In the genomic region with DNA sequence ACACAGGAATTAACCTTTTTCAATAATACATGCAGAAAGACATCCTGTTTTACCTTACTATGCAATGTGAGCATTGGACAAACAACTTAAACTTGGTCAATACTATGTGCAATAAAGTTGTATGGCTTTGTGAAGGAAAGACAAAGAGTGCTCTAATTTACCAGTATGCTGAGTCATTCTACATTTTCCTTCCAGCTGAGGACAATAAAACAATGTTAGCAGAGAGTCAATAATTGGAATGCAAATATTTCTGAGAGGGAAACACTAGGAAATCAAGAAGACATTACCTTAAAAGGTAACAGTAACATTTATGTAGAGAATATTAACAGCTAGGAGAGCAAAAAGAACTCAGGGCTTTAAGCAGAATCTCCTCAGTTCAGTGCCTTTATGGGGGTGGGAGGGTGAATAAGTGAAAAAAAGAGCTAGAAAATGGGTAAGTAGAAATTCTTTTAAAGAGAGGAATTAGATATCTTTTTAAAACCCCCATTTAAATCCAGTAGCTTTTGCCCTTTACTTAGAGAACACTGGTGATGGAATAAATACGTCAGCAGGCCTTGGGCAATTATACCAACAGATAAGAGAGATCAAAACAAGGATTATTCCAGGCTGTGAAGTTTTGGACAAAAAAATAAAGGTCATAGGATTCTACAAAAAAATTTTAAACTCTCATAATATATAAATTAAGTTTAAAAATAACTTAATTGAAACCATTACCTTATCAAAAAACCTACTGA, we compare ENCODE assay signal across 12 cellular contexts. TPM values are rescaled to one million over a fixed set of nuclear protein-coding genes. Genes with fewer than 3 reads are reported as not detected.
DNase-seq lines count a peak whose midpoint lies in the region; ATAC-seq, FAIRE-seq and TF ChIP-seq lines count a peak whose summit lies in the region.
"Had no signal": no experiment of that assay in that cellular context is flagged by ENCODE, and none has a peak within 500 bp of the region (broad histone marks: within the 10 kb centered on the region; RNA-seq: fewer than 3 reads in every experiment).

No MANE protein-coding gene starts in this region.

- H3K36me3 ChIP-seq in K562 (ENCODE audit: control insufficient read depth, insufficient read depth, low read length) (0 out of 3 replicates have a peak, but pooled peaks cover 3% of the 10 kb centered on the region), right lobe of liver (no peaks in the 10 kb centered on the region)

- H3K4me3 Mint-ChIP-seq in stimulated activated naive B cell treated with anti-CD40 and anti-IgM and Interleukin-4, amounts not matched to agents 10 μg/mL and 1 μg/mL and 100 μg/mL, for 72 hours = no peak overlapping the region
- H3K4me3 Mint-ChIP-seq: natural killer cell had no signal

- H3K79me2 ChIP-seq in K562 (ENCODE audit: control insufficient read depth, insufficient read depth, low read length) = no peaks in the 10 kb centered on the region

- intact Hi-C loops in K562 (cut with micrococcal nuclease) (no loop called here), right lobe of liver (cut with DNase I) (no loop called here)

- 67% methylated on average over 1 of the region's 1 CpG for WGBS in K562 (ENCODE audit: insufficient coverage, low coverage, missing lambda C conversion rate)
- WGBS in right lobe of liver (ENCODE audit: insufficient coverage, low coverage, low lambda C conversion rate, missing lambda C conversion rate) = 47% methylated on average over 1 of the region's 1 CpG

- no peak overlapping the region for H3K27ac Mint-ChIP-seq in stimulated activated naive B cell treated with anti-CD40 and anti-IgM and Interleukin-4, amounts not matched to agents 10 μg/mL and 1 μg/mL and 100 μg/mL, for 72 hours
- H3K27ac Mint-ChIP-seq: natural killer cell had no signal

- in situ Hi-C loops in K562 (cut with MboI) = no loop called here

- H3K27me3 ChIP-seq in K562 (ENCODE audit: control insufficient read depth in 2 of 2, insufficient read depth in 2 of 2, low read length in 2 of 2) (no peaks in the 10 kb centered on the region), right lobe of liver (no peaks in the 10 kb centered on the region)

- H3K9me3 Mint-ChIP-seq in stimulated activated naive B cell treated with anti-CD40 and anti-IgM and Interleukin-4, amounts not matched to agents 10 μg/mL and 1 μg/mL and 100 μg/mL, for 72 hours = no peaks in the 10 kb centered on the region
- H3K9me3 Mint-ChIP-seq: natural killer cell had no signal

- no peaks in the 10 kb centered on the region for H4K20me1 ChIP-seq in K562 (replicated peaks; ENCODE audit: control insufficient read depth, insufficient read depth, low read length)

- H3K9me3 ChIP-seq in K562 (replicated peaks; ENCODE audit: control insufficient read depth, insufficient read depth, low read depth, low read length) = no peaks in the 10 kb centered on the region
- no peaks in the 10 kb centered on the region for H3K9me3 ChIP-seq in right lobe of liver

- H3K4me1 Mint-ChIP-seq in stimulated activated naive B cell treated with anti-CD40 and anti-IgM and Interleukin-4, amounts not matched to agents 10 μg/mL and 1 μg/mL and 100 μg/mL, for 72 hours = peaks cover 3 to 10% of the 10 kb centered on the region in 2 donors
- H3K4me1 Mint-ChIP-seq: natural killer cell had no signal

- no peak for TF ChIP-seq CTCF in K562 (IDR thresholded peaks at IDR 0.05 in 2 of 3, conservative IDR thresholded peaks at IDR 0.05 in 1 of 3; ENCODE audit: insufficient read depth in 2 of 3, low read depth in 1 of 3, low read length in 3 of 3)
- no peak for TF ChIP-seq CTCF in right lobe of liver (IDR thresholded peaks at IDR 0.05)

- BruUV-seq in K562 (replicated peaks; lab: Mats Ljungman, UMichigan) = no TSS peak

- ATAC-seq in K562 (no peak), right lobe of liver (peak; percentile 83 to 92 (median 87))
- no peak for ATAC-seq in stimulated activated naive B cell treated with anti-CD40 and anti-IgM and Interleukin-4, amounts not matched to agents 10 μg/mL and 1 μg/mL and 100 μg/mL, for 72 hours (replicated peaks)
- ATAC-seq: natural killer cell had no signal

- TF ChIP-seq POLR2A in K562 (conservative IDR thresholded peaks at IDR 0.05) (no peak), right lobe of liver (IDR thresholded peaks at IDR 0.05) (no peak)

- no peak for TF ChIP-seq RAD21 in K562 (CRISPR knock-in tag; conservative IDR thresholded peaks at IDR 0.05 in 1 of 2, IDR thresholded peaks at IDR 0.05 in 1 of 2)

- H3K4me1 ChIP-seq in K562 (replicated peaks in 1 of 2; ENCODE audit: control insufficient read depth in 2 of 2, insufficient read depth in 2 of 2, low read length in 2 of 2) (peaks cover 0 to 9% of the 10 kb centered on the region in 2 experiments; a peak in 2 of 5 replicates), right lobe of liver (peaks cover 0 to 23% (median 6%) of the 10 kb centered on the region in 4 donors)

- FAIRE-seq in K562 (lab: Jason Lieb, UNC) = peak; percentile 15

- no peak for TF ChIP-seq EP300 in K562 (IDR thresholded peaks at IDR 0.05; ENCODE audit: low read length)

- H3K27ac ChIP-seq in K562 (ENCODE audit: extremely low read depth, low read depth, low read length) = peak overlapping the region; percentile 22; the same call in 1 of the 3 replicates
- peak overlapping the region; percentile 23 to 96 (median 74) for H3K27ac ChIP-seq in right lobe of liver
- H3K27ac ChIP-seq: coronary artery had no signal

- CTCF ChIA-PET in K562 (lab: Yijun Ruan, JAX; ENCODE audit: low intra/inter-chr PET ratio) = no interaction called here

- 0 out of 2 replicates have a peak overlapping the region, but pooled peaks have one; percentile 35 for H2AFZ ChIP-seq in K562 (ENCODE audit: low read depth, low read length)

- H3K4me2 ChIP-seq in K562 (ENCODE audit: insufficient read depth, low read length) = no peak overlapping the region

- POLR2A ChIA-PET in K562 (lab: Yijun Ruan, JAX) = interaction anchor here (1.0 kb wide), 1 partner anchor 9 kb away, joined by 3 read pairs; no protein-coding TSS in a partner anchor

- no peak overlapping the region for H3K9ac ChIP-seq in K562 (ENCODE audit: insufficient read depth in 1 of 2, low read depth in 2 of 2, low read length in 2 of 2)

- H3K27me3 Mint-ChIP-seq in stimulated activated naive B cell treated with anti-CD40 and anti-IgM and Interleukin-4, amounts not matched to agents 10 μg/mL and 1 μg/mL and 100 μg/mL, for 72 hours = no peaks in the 10 kb centered on the region

- no peaks in the 10 kb centered on the region for H3K9me1 ChIP-seq in K562 (ENCODE audit: control insufficient read depth, insufficient read depth, low read length)

- H3K4me3 ChIP-seq in K562 (no peak overlapping the region), right lobe of liver (no peak overlapping the region)
- H3K4me3 ChIP-seq: coronary artery had no signal

- peak; percentile 19 for DNase-seq in Ammon's horn (ENCODE audit: low spot score)
- peak; percentile 49 for DNase-seq in LHCN-M2 (ENCODE audit: low read depth)
- peak in 1 of 4 experiments; percentile 5 for DNase-seq in K562 (ENCODE audit: extremely low read depth in 1 of 4, low spot score in 3 of 4)
- DNase-seq in right lobe of liver = peak in 1 of 3 donors; percentile 62
- no peak for DNase-seq in activated CD8-positive, alpha-beta memory T cell treated with anti-CD3 and anti-CD28 coated beads for 24 hours
- no peak for DNase-seq in stimulated activated naive B cell treated with anti-CD40 and anti-IgM and Interleukin-4, amounts not matched to agents 10 μg/mL and 1 μg/mL and 100 μg/mL, for 72 hours
- no peak for DNase-seq in C1 segment of cervical spinal cord (lab: John Stamatoyannopoulos, UW)
- no peak for DNase-seq in stimulated activated CD4-positive, alpha-beta T cell treated with anti-CD3 and anti-CD28 coated beads, Interleukin-2, amount 100 ng/mL, for 24 hours
- DNase-seq: activated CD4-positive, CD25-positive, alpha-beta regulatory T cell treated with anti-CD3 and anti-CD28 coated beads, Interleukin-2, amount 50 U/mL, for 72 hours; MM.1S; natural killer cell had no signal

- peaks cover 8 to 20% of the 10 kb centered on the region in 2 donors for H3K36me3 Mint-ChIP-seq in stimulated activated naive B cell treated with anti-CD40 and anti-IgM and Interleukin-4, amounts not matched to agents 10 μg/mL and 1 μg/mL and 100 μg/mL, for 72 hours
- H3K36me3 Mint-ChIP-seq: natural killer cell had no signal

RNA-seq across cellular contexts. Expression of gene HGD, which starts 11.6 kb away (rescaled TPM):
- total RNA-seq in LHCN-M2 (2014; rRNA removed) (0.06 TPM in 2 replicates), K562 (2014; rRNA removed) (not detected in 2 replicates), K562 (2014; rRNA removed; fragmentation: Illumina TruSeq; extraction: Trizol) (0.25 TPM in 1 of 2 replicates, not detected in the other), K562 (2015; rRNA removed; fragmentation: Illumina TruSeq; extraction: Trizol) (not detected in 2 replicates), K562 (2021) (0.51 TPM in 1 of 2 replicates, not detected in the other), right lobe of liver (100 to 1,000 TPM; 117 to 610 (median 341) TPM)
- not detected for polyA plus RNA-seq in LHCN-M2 (2012)
- not detected in 2 replicates for total RNA-seq in K562 (2011; cell fraction: chromatin; rRNA removed; ENCODE audit: low replicate concordance)
- total RNA-seq in K562 (2011; cell fraction: nucleolus; rRNA removed) = not detected in 2 replicates
- total RNA-seq in K562 (2011; cell fraction: nucleoplasm; rRNA removed) = not detected in 2 replicates
- polyA plus RNA-seq in K562 (2011; rRNA removed) (0.17 and 0.30 TPM in 2 replicates), K562 (2014; fragmentation: Illumina TruSeq; extraction: Trizol) (0.09 TPM in 1 of 2 replicates, not detected in the other), K562 (2014; fragmentation: Nextera tagmentation; extraction: Ambion mirVana) (under 1 TPM; 0.08 to 0.21 TPM), K562 (2014; rRNA removed) (0.09 TPM in 1 of 2 replicates, not detected in the other)
- polyA plus RNA-seq in K562 (2011; cell fraction: cytosol; rRNA removed) = 0.09 and 0.87 TPM in 2 replicates
- 0.37 and 0.38 TPM in 2 replicates for polyA plus RNA-seq in K562 (2011; cell fraction: nucleus; rRNA removed)
- 0.22 and 0.42 TPM in 2 replicates for polyA plus RNA-seq in K562 (2012)
- polyA minus RNA-seq in K562 (2011; rRNA and poly(A)+ RNA removed) = 0.24 and 0.53 TPM in 2 replicates
- polyA minus RNA-seq in K562 (2011; cell fraction: cytosol; rRNA and poly(A)+ RNA removed) = not detected in 2 replicates
- polyA minus RNA-seq in K562 (2011; cell fraction: nucleus; rRNA and poly(A)+ RNA removed) = 0.40 TPM in 1 of 2 replicates, not detected in the other

RNA-seq across cellular contexts. Expression of gene RABL3, which starts 48.7 kb away (rescaled TPM):
- total RNA-seq in LHCN-M2 (2014; rRNA removed) = 23.9 and 31.1 TPM in 2 replicates
- polyA plus RNA-seq in LHCN-M2 (2012) = 13.1 TPM
- total RNA-seq in K562 (2011; cell fraction: chromatin; rRNA removed; ENCODE audit: low replicate concordance) = 1.6 and 4.8 TPM in 2 replicates
- total RNA-seq in K562 (2011; cell fraction: nucleolus; rRNA removed) = 0.67 and 1.2 TPM in 2 replicates
- 2.9 and 8.6 TPM in 2 replicates for total RNA-seq in K562 (2011; cell fraction: nucleoplasm; rRNA removed)
- total RNA-seq in K562 (2014; rRNA removed) = 6.5 and 6.7 TPM in 2 replicates
- 17.6 and 24.7 TPM in 2 replicates for total RNA-seq in K562 (2014; rRNA removed; fragmentation: Illumina TruSeq; extraction: Trizol)
- total RNA-seq in K562 (2015; rRNA removed; fragmentation: Illumina TruSeq; extraction: Trizol) = 11.4 and 12.3 TPM in 2 replicates
- total RNA-seq in K562 (2021) = 11.6 and 12.8 TPM in 2 replicates
- 6.6 and 9.2 TPM in 2 replicates for polyA plus RNA-seq in K562 (2011; rRNA removed)
- 1.6 and 3.6 TPM in 2 replicates for polyA plus RNA-seq in K562 (2011; cell fraction: cytosol; rRNA removed)
- 0.83 and 1.6 TPM in 2 replicates for polyA plus RNA-seq in K562 (2011; cell fraction: nucleus; rRNA removed)
- 9.2 and 18.8 TPM in 2 replicates for polyA plus RNA-seq in K562 (2012)
- polyA plus RNA-seq in K562 (2014; fragmentation: Illumina TruSeq; extraction: Trizol) = 20.0 and 21.9 TPM in 2 replicates
- polyA plus RNA-seq in K562 (2014; fragmentation: Nextera tagmentation; extraction: Ambion mirVana) = 10 to 100 TPM; 21.5 to 30.7 TPM
- polyA plus RNA-seq in K562 (2014; rRNA removed) = 8.2 and 8.4 TPM in 2 replicates
- 9.8 and 11.2 TPM in 2 replicates for polyA minus RNA-seq in K562 (2011; rRNA and poly(A)+ RNA removed)
- polyA minus RNA-seq in K562 (2011; cell fraction: cytosol; rRNA and poly(A)+ RNA removed) = 3.3 and 4.1 TPM in 2 replicates
- polyA minus RNA-seq in K562 (2011; cell fraction: nucleus; rRNA and poly(A)+ RNA removed) = 1.1 and 1.4 TPM in 2 replicates
- total RNA-seq in right lobe of liver = 10 to 100 TPM; 12.0 to 18.4 (median 13.2) TPM

RNA-seq across cellular contexts. Expression of gene GTF2E1, which starts 48.9 kb away (rescaled TPM):
- total RNA-seq in LHCN-M2 (2014; rRNA removed) (19.4 and 21.6 TPM in 2 replicates), K562 (2014; rRNA removed) (13.9 and 15.0 TPM in 2 replicates), K562 (2014; rRNA removed; fragmentation: Illumina TruSeq; extraction: Trizol) (17.4 and 22.1 TPM in 2 replicates), K562 (2015; rRNA removed; fragmentation: Illumina TruSeq; extraction: Trizol) (13.4 and 14.4 TPM in 2 replicates), K562 (2021) (20.1 and 22.4 TPM in 2 replicates), right lobe of liver (1 to 10 TPM; 5.0 to 8.9 (median 6.4) TPM)
- polyA plus RNA-seq in LHCN-M2 (2012) = 6.8 TPM
- total RNA-seq in K562 (2011; cell fraction: chromatin; rRNA removed; ENCODE audit: low replicate concordance) = 12.6 and 25.4 TPM in 2 replicates
- total RNA-seq in K562 (2011; cell fraction: nucleolus; rRNA removed) = 5.4 and 6.0 TPM in 2 replicates
- total RNA-seq in K562 (2011; cell fraction: nucleoplasm; rRNA removed) = 10.2 and 10.7 TPM in 2 replicates
- polyA plus RNA-seq in K562 (2011; rRNA removed) (14.3 and 23.5 TPM in 2 replicates), K562 (2014; fragmentation: Illumina TruSeq; extraction: Trizol) (15.0 and 22.5 TPM in 2 replicates), K562 (2014; fragmentation: Nextera tagmentation; extraction: Ambion mirVana) (10 to 100 TPM; 12.9 to 15.4 TPM), K562 (2014; rRNA removed) (13.3 and 14.7 TPM in 2 replicates)
- polyA plus RNA-seq in K562 (2011; cell fraction: cytosol; rRNA removed) = 8.1 and 12.8 TPM in 2 replicates
- polyA plus RNA-seq in K562 (2011; cell fraction: nucleus; rRNA removed) = 6.1 and 6.7 TPM in 2 replicates
- 5.8 and 15.6 TPM in 2 replicates for polyA plus RNA-seq in K562 (2012)
- polyA minus RNA-seq in K562 (2011; rRNA and poly(A)+ RNA removed) = 36.7 and 36.8 TPM in 2 replicates
- 9.6 and 9.8 TPM in 2 replicates for polyA minus RNA-seq in K562 (2011; cell fraction: cytosol; rRNA and poly(A)+ RNA removed)
- 6.5 and 11.3 TPM in 2 replicates for polyA minus RNA-seq in K562 (2011; cell fraction: nucleus; rRNA and poly(A)+ RNA removed)

Comparison
In these comparisons a context has a peak if more than half of its experiments do, and no peak if none do; other contexts are left out.
1. DNase-seq: peak in Ammon's horn (single experiment) and LHCN-M2 (single experiment); none in activated CD8-positive, alpha-beta memory T cell treated with anti-CD3 and anti-CD28 coated beads for 24 hours (single experiment), stimulated activated naive B cell treated with anti-CD40 and anti-IgM and Interleukin-4, amounts not matched to agents 10 μg/mL and 1 μg/mL and 100 μg/mL, for 72 hours (single experiment), C1 segment of cervical spinal cord (0 of 14) and stimulated activated CD4-positive, alpha-beta T cell treated with anti-CD3 and anti-CD28 coated beads, Interleukin-2, amount 100 ng/mL, for 24 hours (0 of 2).
2. ATAC-seq: peak in right lobe of liver (4 of 4); none in K562 (single experiment) and stimulated activated naive B cell treated with anti-CD40 and anti-IgM and Interleukin-4, amounts not matched to agents 10 μg/mL and 1 μg/mL and 100 μg/mL, for 72 hours (0 of 2).
3. RNA of gene HGD, which starts 11.6 kb away (total RNA-seq): 117 to 610 TPM in right lobe of liver; 0.25 to 0.51 TPM in K562 and 0.06 TPM in LHCN-M2; every median in the first group is over 10 times any median in the second.